In the genomic region with DNA sequence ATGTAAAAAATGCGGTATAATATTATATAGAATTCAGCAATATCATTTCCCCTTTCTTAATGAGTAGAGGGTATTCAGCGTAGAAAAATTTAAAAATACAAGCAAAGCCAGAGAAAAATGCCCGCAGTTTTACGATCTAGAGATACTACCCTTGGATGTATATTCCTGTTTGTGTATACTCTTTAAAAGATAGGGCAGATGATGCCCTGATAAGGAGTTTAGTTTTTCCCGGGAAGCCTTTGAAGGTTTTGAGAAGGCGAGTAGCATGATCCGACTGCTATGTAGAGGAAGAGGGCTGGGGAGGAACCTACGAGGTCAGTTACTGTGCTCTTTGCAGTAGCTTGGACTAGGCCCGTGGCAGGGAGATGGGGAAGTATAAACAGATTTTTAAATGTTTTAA, we compare ENCODE assay signal across 8 cellular contexts. TPM values are rescaled to one million over a fixed set of nuclear protein-coding genes. Genes with fewer than 3 reads are reported as not detected.
DNase-seq lines count a peak whose midpoint lies in the region; ATAC-seq and TF ChIP-seq lines count a peak whose summit lies in the region.

No MANE protein-coding gene starts in this region.

- H3K27me3 ChIP-seq in ACC112 (ENCODE audit: insufficient read depth, low read length): no peaks in the 10 kb centered on the region
- no peaks in the 10 kb centered on the region for H3K27me3 ChIP-seq in tibial artery

- TF ChIP-seq CTCF in GM12864 (IDR thresholded peaks at IDR 0.05; ENCODE audit: low read depth, low read length, missing control alignments) (no peak), chondrocyte (IDR thresholded peaks at IDR 0.05) (no peak), tibial artery (IDR thresholded peaks at IDR 0.05) (no peak)

- peaks cover 50% of the 10 kb centered on the region for H3K4me1 Mint-ChIP-seq in chondrocyte (ENCODE audit: low read depth)

- no peak overlapping the region for H2AFZ ChIP-seq in ACC112 (ENCODE audit: low read length, unreplicated experiment)

- DNase-seq in GM12864 (ENCODE audit: low read depth): no peak
- peak; percentile 49 for DNase-seq in OCI-M1 (lab: John Stamatoyannopoulos, UW)
- no peak for DNase-seq in chondrocyte (ENCODE audit: low spot score)
- peak; percentile 15 to 45 for DNase-seq in lung microvascular endothelial cell (ENCODE audit: low read depth in 2 of 2)
- no peak for DNase-seq in tibial artery

- ATAC-seq in HG03095 (IDR thresholded peaks at IDR 0.05; ENCODE audit: unreplicated experiment) (no peak), GM18873 (IDR thresholded peaks at IDR 0.05; ENCODE audit: low FRiP score, unreplicated experiment) (no peak)

- peaks cover 64% of the 10 kb centered on the region for H3K79me2 ChIP-seq in ACC112 (ENCODE audit: control insufficient read depth, insufficient read depth, low read length, unreplicated experiment)

- H3K27me3 Mint-ChIP-seq in chondrocyte (ENCODE audit: low read depth): no peaks in the 10 kb centered on the region

- H3K9me3 Mint-ChIP-seq in chondrocyte (ENCODE audit: low read depth): no peaks in the 10 kb centered on the region

- H3K36me3 ChIP-seq in ACC112 (ENCODE audit: insufficient read depth, low read length) (peaks cover 5% of the 10 kb centered on the region; the same call in 1 of the 2 replicates), tibial artery (peaks cover 0 to 6% (median 0%) of the 10 kb centered on the region in 3 donors)

- H3K27ac ChIP-seq in ACC112 (ENCODE audit: low read depth, low read length) (peak overlapping the region; percentile 74), tibial artery (peak overlapping the region; percentile 84 to 93)

- H3K27ac Mint-ChIP-seq in chondrocyte (ENCODE audit: unreplicated experiment): peak overlapping the region; percentile 92

- H3K4me1 ChIP-seq in ACC112 (ENCODE audit: control insufficient read depth, insufficient read depth, low read length, unreplicated experiment) (peaks cover 17% of the 10 kb centered on the region), tibial artery (peaks cover 0 to 27% (median 6%) of the 10 kb centered on the region in 4 donors)

- intact Hi-C loops in tibial artery (cut with DNase I; ENCODE audit: low total_unique reads): loop anchor here (5.0 kb wide), 1 partner anchor 61 kb away; a partner anchor contains a TSS

- H3K4me3 ChIP-seq in ACC112 (ENCODE audit: low read depth, low read length) (peak overlapping the region; percentile 99), GM12864 (ENCODE audit: low read depth, low read length) (peak overlapping the region; percentile 97), tibial artery (peak overlapping the region; percentile 83 to 98)

- H3K4me3 Mint-ChIP-seq in chondrocyte (ENCODE audit: unreplicated experiment): peak overlapping the region; percentile 83

- H3K9me3 ChIP-seq in tibial artery: no peaks in the 10 kb centered on the region

- H3K36me3 Mint-ChIP-seq in chondrocyte (ENCODE audit: low read depth): peaks cover 4% of the 10 kb centered on the region

RNA-seq across cellular contexts. Expression of a gene that starts 1.2 kb away (rescaled TPM):
- 36.3 to 40.9 TPM (median 38.2 TPM) in 3 replicates for total RNA-seq in chondrocyte
- total RNA-seq in lung microvascular endothelial cell: 23.8 and 32.1 TPM in 2 replicates

Comparison
In these comparisons a context has a peak if more than half of its experiments do, and no peak if none do; other contexts are left out.
1. DNase-seq: peak in OCI-M1 (single experiment) and lung microvascular endothelial cell (2 of 2); none in GM12864 (single experiment), chondrocyte (single experiment) and tibial artery (0 of 2).
2. Peak in every context shown above with its lines, with median percentiles within 50 percentile points of each other: H3K4me3 ChIP-seq.